Comparison of ENCODE assay signal across 10 cellular contexts in genomic region chr16:69423189-69423588, GRCh38. TPM values are rescaled to one million over a fixed set of nuclear protein-coding genes. Genes with fewer than 3 reads are reported as not detected.
DNase-seq lines count a peak whose midpoint lies in the region; ATAC-seq and TF ChIP-seq lines count a peak whose summit lies in the region.
"Had no signal": no experiment of that assay in that cellular context is flagged by ENCODE, and none has a peak within 500 bp of the region (broad histone marks: within the 10 kb centered on the region; RNA-seq: fewer than 3 reads in every experiment).

No MANE protein-coding gene starts in this region.

- no peaks in the 10 kb centered on the region for H3K27me3 Mint-ChIP-seq in stimulated activated naive CD8-positive, alpha-beta T cell treated with anti-CD3 and anti-CD28 coated beads, Interleukin-15, Interleukin-2, amounts not matched to agents 100 ng/mL and 50 ng/mL, for 24 hours
- H3K27me3 Mint-ChIP-seq in T-helper 17 cell (no peaks in the 10 kb centered on the region), immature natural killer cell (ENCODE audit: low read depth in 3 of 3) (peaks cover 5 to 11% (median 8%) of the 10 kb centered on the region in 3 donors)

- no peak for TF ChIP-seq POLR2A in body of pancreas (IDR thresholded peaks at IDR 0.05)

- H3K27me3 ChIP-seq in SJCRH30 = no peaks in the 10 kb centered on the region
- H3K27me3 ChIP-seq in body of pancreas = no peaks in the 10 kb centered on the region

- H3K4me3 ChIP-seq in SJCRH30 (no peak overlapping the region), body of pancreas (no peak overlapping the region)
- H3K4me3 ChIP-seq: HAP-1 had no signal

- peaks cover 38% of the 10 kb centered on the region for H3K4me1 Mint-ChIP-seq in stimulated activated naive CD8-positive, alpha-beta T cell treated with anti-CD3 and anti-CD28 coated beads, Interleukin-15, Interleukin-2, amounts not matched to agents 100 ng/mL and 50 ng/mL, for 24 hours (ENCODE audit: low read depth)
- peaks cover 15% of the 10 kb centered on the region for H3K4me1 Mint-ChIP-seq in T-helper 17 cell
- peaks cover 31 to 44% of the 10 kb centered on the region in 2 donors for H3K4me1 Mint-ChIP-seq in immature natural killer cell

- H3K4me3 Mint-ChIP-seq in stimulated activated naive CD8-positive, alpha-beta T cell treated with anti-CD3 and anti-CD28 coated beads, Interleukin-15, Interleukin-2, amounts not matched to agents 100 ng/mL and 50 ng/mL, for 24 hours = peak overlapping the region; percentile 96
- H3K4me3 Mint-ChIP-seq in T-helper 17 cell = peak overlapping the region; percentile 66
- H3K4me3 Mint-ChIP-seq in immature natural killer cell = peak overlapping the region; percentile 65 to 96 (median 81)

- H3K4me1 ChIP-seq in SJCRH30 (0 out of 2 replicates have a peak, but pooled peaks cover 2% of the 10 kb centered on the region), body of pancreas (peaks cover 17% of the 10 kb centered on the region)

- H3K27ac ChIP-seq in SJCRH30 (no peak overlapping the region), body of pancreas (no peak overlapping the region)

- H3K9me3 Mint-ChIP-seq in stimulated activated naive CD8-positive, alpha-beta T cell treated with anti-CD3 and anti-CD28 coated beads, Interleukin-15, Interleukin-2, amounts not matched to agents 100 ng/mL and 50 ng/mL, for 24 hours = peaks cover 4% of the 10 kb centered on the region
- H3K9me3 Mint-ChIP-seq in immature natural killer cell = no peaks in the 10 kb centered on the region

- 78 to 81% methylated on average over 11 of the region's 11 CpGs for WGBS in body of pancreas, 2 donors

- ATAC-seq in stimulated activated naive CD8-positive, alpha-beta T cell treated with anti-CD3 and anti-CD28 coated beads, Interleukin-15, Interleukin-2, amounts not matched to agents 100 U/mL and 50 U/mL, for 24 hours = no peak
- no peak for ATAC-seq in T-helper 17 cell
- ATAC-seq in body of pancreas = no peak

- peaks cover 20% of the 10 kb centered on the region for H3K36me3 Mint-ChIP-seq in stimulated activated naive CD8-positive, alpha-beta T cell treated with anti-CD3 and anti-CD28 coated beads, Interleukin-15, Interleukin-2, amounts not matched to agents 100 ng/mL and 50 ng/mL, for 24 hours (ENCODE audit: low read depth)
- H3K36me3 Mint-ChIP-seq in T-helper 17 cell (ENCODE audit: low read depth) = peaks cover 4% of the 10 kb centered on the region
- peaks cover 3 to 7% (median 7%) of the 10 kb centered on the region in 3 donors for H3K36me3 Mint-ChIP-seq in immature natural killer cell

- H3K9me3 ChIP-seq in T-helper 17 cell (ENCODE audit: control insufficient read depth, low read length, poor library complexity, severe bottlenecking) (no peaks in the 10 kb centered on the region), SJCRH30 (replicated peaks) (no peaks in the 10 kb centered on the region), body of pancreas (no peaks in the 10 kb centered on the region)
- H3K9me3 ChIP-seq: HAP-1 had no signal

- no peaks in the 10 kb centered on the region; the same call in 1 of the 2 replicates for H3K36me3 ChIP-seq in SJCRH30
- peaks cover 0 to 3% of the 10 kb centered on the region in 2 donors for H3K36me3 ChIP-seq in body of pancreas (replicated peaks in 1 of 2; ENCODE audit: insufficient read depth in 1 of 2, low read depth in 2 of 2)

- H3K27ac Mint-ChIP-seq in stimulated activated naive CD8-positive, alpha-beta T cell treated with anti-CD3 and anti-CD28 coated beads, Interleukin-15, Interleukin-2, amounts not matched to agents 100 ng/mL and 50 ng/mL, for 24 hours = peak overlapping the region; percentile 49
- H3K27ac Mint-ChIP-seq in T-helper 17 cell = peak overlapping the region; percentile 99
- H3K27ac Mint-ChIP-seq in immature natural killer cell = peak overlapping the region in 4 of 6 donors; percentile 1 to 90 (median 64)

- intact Hi-C loops in body of pancreas (cut with DNase I) = no loop called here

- no peak for TF ChIP-seq CTCF in body of pancreas (IDR thresholded peaks at IDR 0.05)

- no peak for DNase-seq in stimulated activated naive CD8-positive, alpha-beta T cell treated with anti-CD3 and anti-CD28 coated beads, Interleukin-15, Interleukin-2, amounts not matched to agents 100 U/mL and 50 U/mL, for 24 hours
- no peak for DNase-seq in T-helper 17 cell
- DNase-seq in immature natural killer cell = no peak
- no peak for DNase-seq in SJCRH30
- DNase-seq in COR-L47 (lab: John Stamatoyannopoulos, UW) = no peak
- no peak for DNase-seq in KG1 (lab: John Stamatoyannopoulos, UW)
- DNase-seq in body of pancreas = no peak
- DNase-seq: NCI-H187 had no signal

RNA-seq across cellular contexts. Expression of gene CYB5B, which starts 1.2 kb away (rescaled TPM):
- total RNA-seq in T-helper 17 cell (10 to 100 TPM; 32.8 to 42.4 TPM), body of pancreas (10 to 100 TPM in 1 of 2 donors, 1 to 10 TPM in 1; 8.2 to 20.0 TPM)
- 100 to 1,000 TPM; 210 to 235 (median 233) TPM for polyA plus RNA-seq in immature natural killer cell
- total RNA-seq in SJCRH30 (2014; rRNA removed; shearing (Covaris generic)) = 99.5 and 110 TPM in 2 replicates

RNA-seq across cellular contexts. Expression of gene TERF2, which starts 37.4 kb away (rescaled TPM):
- total RNA-seq in T-helper 17 cell (10 to 100 TPM; 29.6 to 30.6 TPM), body of pancreas (10 to 100 TPM; 11.4 to 27.7 TPM)
- polyA plus RNA-seq in immature natural killer cell = 10 to 100 TPM; 10.8 to 25.2 (median 17.0) TPM
- 11.2 and 14.4 TPM in 2 replicates for total RNA-seq in SJCRH30 (2014; rRNA removed; shearing (Covaris generic))

Comparison
In these comparisons a context has a peak if more than half of its experiments do, and no peak if none do; other contexts are left out.
1. H3K27ac Mint-ChIP-seq: peak in every context shown above with its lines; median percentile 99 in T-helper 17 cell; 64 in immature natural killer cell; 49 in stimulated activated naive CD8-positive, alpha-beta T cell treated with anti-CD3 and anti-CD28 coated beads, Interleukin-15, Interleukin-2, amounts not matched to agents 100 ng/mL and 50 ng/mL, for 24 hours.